In the genomic region with DNA sequence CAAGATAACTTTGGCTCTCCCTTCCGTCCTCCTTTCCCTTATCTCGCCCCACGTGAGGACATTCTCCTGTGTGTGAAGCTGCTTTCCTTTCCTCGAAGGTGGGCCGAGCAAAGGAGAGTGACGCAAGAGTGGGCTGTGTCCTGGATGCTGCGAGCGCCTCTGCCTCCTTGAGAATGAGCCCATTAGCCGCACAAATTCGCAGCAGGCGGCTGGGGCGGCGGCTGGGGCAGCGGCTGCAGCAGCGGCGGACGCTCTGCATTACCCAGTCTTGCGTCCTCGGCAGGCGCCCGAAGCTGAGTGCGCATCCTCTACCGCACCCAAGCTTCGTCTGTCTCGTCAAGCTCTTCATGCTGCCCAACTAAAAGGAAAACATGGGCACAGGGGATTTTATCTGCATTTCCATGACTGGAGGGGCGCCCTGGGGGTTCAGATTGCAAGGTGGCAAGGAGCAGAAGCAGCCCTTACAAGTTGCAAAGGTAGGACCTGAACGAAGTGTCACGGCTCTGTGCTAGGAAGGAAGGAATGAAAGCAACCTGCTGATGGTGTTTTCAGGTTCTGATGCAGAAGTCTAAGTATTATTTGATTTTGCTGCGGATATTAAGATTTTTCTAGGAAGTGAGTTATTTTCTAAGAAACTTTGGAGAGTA, we compare ENCODE assay signal across 1 cellular context.
TF ChIP-seq lines count a peak whose summit lies in the region.

A gene with protein sequence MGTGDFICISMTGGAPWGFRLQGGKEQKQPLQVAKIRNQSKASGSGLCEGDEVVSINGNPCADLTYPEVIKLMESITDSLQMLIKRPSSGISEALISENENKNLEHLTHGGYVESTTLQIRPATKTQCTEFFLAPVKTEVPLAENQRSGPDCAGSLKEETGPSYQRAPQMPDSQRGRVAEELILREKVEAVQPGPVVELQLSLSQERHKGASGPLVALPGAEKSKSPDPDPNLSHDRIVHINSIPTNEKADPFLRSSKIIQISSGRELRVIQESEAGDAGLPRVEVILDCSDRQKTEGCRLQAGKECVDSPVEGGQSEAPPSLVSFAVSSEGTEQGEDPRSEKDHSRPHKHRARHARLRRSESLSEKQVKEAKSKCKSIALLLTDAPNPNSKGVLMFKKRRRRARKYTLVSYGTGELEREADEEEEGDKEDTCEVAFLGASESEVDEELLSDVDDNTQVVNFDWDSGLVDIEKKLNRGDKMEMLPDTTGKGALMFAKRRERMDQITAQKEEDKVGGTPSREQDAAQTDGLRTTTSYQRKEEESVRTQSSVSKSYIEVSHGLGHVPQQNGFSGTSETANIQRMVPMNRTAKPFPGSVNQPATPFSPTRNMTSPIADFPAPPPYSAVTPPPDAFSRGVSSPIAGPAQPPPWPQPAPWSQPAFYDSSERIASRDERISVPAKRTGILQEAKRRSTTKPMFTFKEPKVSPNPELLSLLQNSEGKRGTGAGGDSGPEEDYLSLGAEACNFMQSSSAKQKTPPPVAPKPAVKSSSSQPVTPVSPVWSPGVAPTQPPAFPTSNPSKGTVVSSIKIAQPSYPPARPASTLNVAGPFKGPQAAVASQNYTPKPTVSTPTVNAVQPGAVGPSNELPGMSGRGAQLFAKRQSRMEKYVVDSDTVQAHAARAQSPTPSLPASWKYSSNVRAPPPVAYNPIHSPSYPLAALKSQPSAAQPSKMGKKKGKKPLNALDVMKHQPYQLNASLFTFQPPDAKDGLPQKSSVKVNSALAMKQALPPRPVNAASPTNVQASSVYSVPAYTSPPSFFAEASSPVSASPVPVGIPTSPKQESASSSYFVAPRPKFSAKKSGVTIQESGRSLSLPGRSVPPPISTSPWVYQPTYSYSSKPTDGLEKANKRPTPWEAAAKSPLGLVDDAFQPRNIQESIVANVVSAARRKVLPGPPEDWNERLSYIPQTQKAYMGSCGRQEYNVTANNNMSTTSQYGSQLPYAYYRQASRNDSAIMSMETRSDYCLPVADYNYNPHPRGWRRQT (plus strand): TSS at position 189 of the 647 bp plus-strand sequence. CDS start 183 bp downstream, at position 372.

TF ChIP-seq in GM12878, 131 proteins besides CTCF, POLR2A, EP300 and RAD21 (continued from another document):
- TF ChIP-seq SREBF2 (IDR thresholded peaks at IDR 0.05; ENCODE audit: low read length) (no peak), DPF2 (IDR thresholded peaks at IDR 0.05) (no peak), KDM1A (IDR thresholded peaks at IDR 0.05; ENCODE audit: borderline replicate concordance) (no peak), NRF1 (conservative IDR thresholded peaks at IDR 0.05; ENCODE audit: low read depth, low read length) (no peak), CREM (IDR thresholded peaks at IDR 0.05; ENCODE audit: low read depth) (no peak), ETV6 (conservative IDR thresholded peaks at IDR 0.05 in 1 of 2, IDR thresholded peaks at IDR 0.05 in 1 of 2; ENCODE audit: borderline replicate concordance in 1 of 2, low read depth in 1 of 2) (no peak), KAT2A (conservative IDR thresholded peaks at IDR 0.05; ENCODE audit: control insufficient read depth, low read depth, low read length) (no peak)
- TF ChIP-seq, protein P1, sequence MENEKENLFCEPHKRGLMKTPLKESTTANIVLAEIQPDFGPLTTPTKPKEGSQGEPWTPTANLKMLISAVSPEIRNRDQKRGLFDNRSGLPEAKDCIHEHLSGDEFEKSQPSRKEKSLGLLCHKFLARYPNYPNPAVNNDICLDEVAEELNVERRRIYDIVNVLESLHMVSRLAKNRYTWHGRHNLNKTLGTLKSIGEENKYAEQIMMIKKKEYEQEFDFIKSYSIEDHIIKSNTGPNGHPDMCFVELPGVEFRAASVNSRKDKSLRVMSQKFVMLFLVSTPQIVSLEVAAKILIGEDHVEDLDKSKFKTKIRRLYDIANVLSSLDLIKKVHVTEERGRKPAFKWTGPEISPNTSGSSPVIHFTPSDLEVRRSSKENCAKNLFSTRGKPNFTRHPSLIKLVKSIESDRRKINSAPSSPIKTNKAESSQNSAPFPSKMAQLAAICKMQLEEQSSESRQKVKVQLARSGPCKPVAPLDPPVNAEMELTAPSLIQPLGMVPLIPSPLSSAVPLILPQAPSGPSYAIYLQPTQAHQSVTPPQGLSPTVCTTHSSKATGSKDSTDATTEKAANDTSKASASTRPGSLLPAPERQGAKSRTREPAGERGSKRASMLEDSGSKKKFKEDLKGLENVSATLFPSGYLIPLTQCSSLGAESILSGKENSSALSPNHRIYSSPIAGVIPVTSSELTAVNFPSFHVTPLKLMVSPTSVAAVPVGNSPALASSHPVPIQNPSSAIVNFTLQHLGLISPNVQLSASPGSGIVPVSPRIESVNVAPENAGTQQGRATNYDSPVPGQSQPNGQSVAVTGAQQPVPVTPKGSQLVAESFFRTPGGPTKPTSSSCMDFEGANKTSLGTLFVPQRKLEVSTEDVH (IDR thresholded peaks at IDR 0.05; ENCODE audit: low read depth, partially characterized antibody): no peak
- TF ChIP-seq, protein P2, sequence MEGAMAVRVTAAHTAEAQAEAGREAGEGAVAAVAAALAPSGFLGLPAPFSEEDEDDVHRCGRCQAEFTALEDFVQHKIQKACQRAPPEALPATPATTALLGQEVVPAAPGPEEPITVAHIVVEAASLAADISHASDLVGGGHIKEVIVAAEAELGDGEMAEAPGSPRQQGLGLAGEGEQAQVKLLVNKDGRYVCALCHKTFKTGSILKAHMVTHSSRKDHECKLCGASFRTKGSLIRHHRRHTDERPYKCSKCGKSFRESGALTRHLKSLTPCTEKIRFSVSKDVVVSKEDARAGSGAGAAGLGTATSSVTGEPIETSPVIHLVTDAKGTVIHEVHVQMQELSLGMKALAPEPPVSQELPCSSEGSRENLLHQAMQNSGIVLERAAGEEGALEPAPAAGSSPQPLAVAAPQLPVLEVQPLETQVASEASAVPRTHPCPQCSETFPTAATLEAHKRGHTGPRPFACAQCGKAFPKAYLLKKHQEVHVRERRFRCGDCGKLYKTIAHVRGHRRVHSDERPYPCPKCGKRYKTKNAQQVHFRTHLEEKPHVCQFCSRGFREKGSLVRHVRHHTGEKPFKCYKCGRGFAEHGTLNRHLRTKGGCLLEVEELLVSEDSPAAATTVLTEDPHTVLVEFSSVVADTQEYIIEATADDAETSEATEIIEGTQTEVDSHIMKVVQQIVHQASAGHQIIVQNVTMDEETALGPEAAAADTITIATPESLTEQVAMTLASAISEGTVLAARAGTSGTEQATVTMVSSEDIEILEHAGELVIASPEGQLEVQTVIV (IDR thresholded peaks at IDR 0.05; ENCODE audit: borderline replicate concordance, partially characterized antibody): no peak
- TF ChIP-seq, protein P3, sequence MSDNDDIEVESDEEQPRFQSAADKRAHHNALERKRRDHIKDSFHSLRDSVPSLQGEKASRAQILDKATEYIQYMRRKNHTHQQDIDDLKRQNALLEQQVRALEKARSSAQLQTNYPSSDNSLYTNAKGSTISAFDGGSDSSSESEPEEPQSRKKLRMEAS (IDR thresholded peaks at IDR 0.05; ENCODE audit: low read depth, low read length): no peak
